Comparison of ENCODE assay signal across 8 cellular contexts in the genomic region with DNA sequence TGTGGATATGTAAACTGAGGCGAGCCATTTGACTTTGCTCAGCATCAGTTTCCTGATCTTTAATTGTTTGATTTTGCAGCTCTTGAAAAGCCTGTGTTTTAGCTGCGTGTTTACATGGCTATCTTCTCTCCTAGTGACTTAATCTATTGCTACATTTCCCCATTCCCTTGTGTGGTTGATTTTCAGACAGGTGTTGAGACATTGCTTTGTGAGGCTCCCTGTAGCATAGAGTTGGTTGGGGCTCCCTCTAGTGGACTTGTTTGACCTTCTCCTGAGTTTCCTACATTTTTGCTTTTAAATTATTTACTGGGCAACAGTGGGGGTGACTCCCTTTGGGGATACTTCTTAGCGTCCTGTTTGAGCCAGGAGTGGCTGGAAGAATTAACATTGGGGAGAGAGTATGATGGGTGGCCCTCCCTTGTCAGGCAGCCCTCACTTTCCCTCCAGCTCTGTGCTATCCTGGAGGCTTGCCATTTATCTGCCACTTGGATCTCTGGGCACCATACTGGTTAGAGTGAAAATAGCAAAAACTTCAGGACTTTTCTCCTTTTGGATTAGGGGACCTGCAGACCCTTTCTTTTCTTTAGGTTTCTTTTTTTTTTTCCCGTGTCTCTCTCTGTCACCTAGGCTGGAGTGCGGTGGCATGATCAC. TPM values are rescaled to one million over a fixed set of nuclear protein-coding genes. Genes with fewer than 3 reads are reported as not detected.
DNase-seq lines count a peak whose midpoint lies in the region; ATAC-seq, FAIRE-seq and TF ChIP-seq lines count a peak whose summit lies in the region.

No MANE protein-coding gene starts in this region.

- TF ChIP-seq POLR2A in H54 (IDR thresholded peaks at IDR 0.05; ENCODE audit: low read depth, low read length): no peak

- DNase-seq in COLO668 (lab: John Stamatoyannopoulos, UW; ENCODE audit: unreplicated experiment): peak; percentile 74
- peak; percentile 47 for DNase-seq in H54 (ENCODE audit: insufficient read length, low spot score)
- peak; percentile 53 for DNase-seq in NCI-H1694 treated with DMSO at 0.1 percent for 48 hours (lab: John Stamatoyannopoulos, UW)
- DNase-seq in T follicular helper cell (ENCODE audit: low read depth): peak; percentile 55
- DNase-seq in amniotic epithelial cell (ENCODE audit: low read depth): peak; percentile 94
- no peak for DNase-seq in left cardiac atrium
- no peak for DNase-seq in sciatic nerve (ENCODE audit: low spot score)

- intact Hi-C loops in left cardiac atrium (cut with DNase I): loop anchor here (2.0 to 5.0 kb wide), 2 partner anchors 52 to 55 kb away; no protein-coding TSS in a partner anchor
- intact Hi-C loops in sciatic nerve (cut with DNase I): no loop called here

- FAIRE-seq in H54 (lab: Jason Lieb, UNC): peak; percentile 55

- ATAC-seq in left cardiac atrium (peak; percentile 90 to 92), sciatic nerve (peak; percentile 88), GM18873 (IDR thresholded peaks at IDR 0.05; ENCODE audit: low FRiP score, unreplicated experiment) (no peak)

RNA-seq across cellular contexts. Expression of a gene that starts 9.2 kb away (rescaled TPM):
- total RNA-seq in left cardiac atrium: 10 to 100 TPM; 11.1 to 13.8 TPM
- 31.1 TPM for total RNA-seq in sciatic nerve

RNA-seq across cellular contexts. Expression of a gene that starts 11.7 kb away (rescaled TPM):
- total RNA-seq in left cardiac atrium: 1 to 10 TPM in 1 of 2 donors, under 1 TPM in 1; 0.84 to 3.2 TPM
- total RNA-seq in sciatic nerve: 0.62 TPM

RNA-seq across cellular contexts. Expression of a gene that starts 28.4 kb away (rescaled TPM):
- total RNA-seq in left cardiac atrium (10 to 100 TPM; 14.8 to 18.3 TPM), sciatic nerve (13.9 TPM)

RNA-seq across cellular contexts. Expression of a gene that starts 48.1 kb away (rescaled TPM):
- total RNA-seq in left cardiac atrium: 1 to 10 TPM in 1 of 2 donors, under 1 TPM in 1; 0.68 to 1.8 TPM
- not detected for total RNA-seq in sciatic nerve

Comparison
In these comparisons a context has a peak if more than half of its experiments do, and no peak if none do; other contexts are left out.
1. DNase-seq: peak in COLO668 (single experiment), H54 (single experiment), NCI-H1694 treated with DMSO at 0.1 percent for 48 hours (single experiment), T follicular helper cell (single experiment) and amniotic epithelial cell (single experiment); none in left cardiac atrium (single experiment) and sciatic nerve (single experiment).